17 cellular contexts compared by ENCODE assay signal in genomic region chr5:140423609-140424008, GRCh38.
"Had no signal": no experiment of that assay in that cellular context is flagged by ENCODE, and none has a peak within 500 bp of the region (broad histone marks: within the 10 kb centered on the region; RNA-seq: fewer than 3 reads in every experiment).

No MANE protein-coding gene starts in this region.

- ATAC-seq: gastroesophageal sphincter; left lobe of liver; naive thymus-derived CD4-positive, alpha-beta T cell; sciatic nerve; stimulated activated memory B cell treated with anti-CD40 and anti-IgM and Interleukin-4, amounts not matched to agents 10 μg/mL and 1 μg/mL and 100 μg/mL, for 72 hours had no signal

- H3K27ac Mint-ChIP-seq: dendritic cell treated with granulocyte-macrophage colony-stimulating factor and Interleukin-4, amounts not matched to agents 40 ng/mL and 50 ng/mL, for 4 days; nephron progenitor cell; stimulated activated memory B cell treated with anti-CD40 and anti-IgM and Interleukin-4, amounts not matched to agents 10 μg/mL and 1 μg/mL and 100 μg/mL, for 72 hours had no signal

- H3K27me3 Mint-ChIP-seq: dendritic cell treated with granulocyte-macrophage colony-stimulating factor and Interleukin-4, amounts not matched to agents 40 ng/mL and 50 ng/mL, for 4 days; naive thymus-derived CD4-positive, alpha-beta T cell; stimulated activated memory B cell treated with anti-CD40 and anti-IgM and Interleukin-4, amounts not matched to agents 10 μg/mL and 1 μg/mL and 100 μg/mL, for 72 hours had no signal

- H3K9me3 Mint-ChIP-seq: dendritic cell treated with granulocyte-macrophage colony-stimulating factor and Interleukin-4, amounts not matched to agents 40 ng/mL and 50 ng/mL, for 4 days; stimulated activated memory B cell treated with anti-CD40 and anti-IgM and Interleukin-4, amounts not matched to agents 10 μg/mL and 1 μg/mL and 100 μg/mL, for 72 hours had no signal

- DNase-seq: esophagus squamous epithelium; foreskin fibroblast; glutamatergic neuron; islet precursor cell; mammary epithelial cell; naive thymus-derived CD4-positive, alpha-beta T cell; nephron progenitor cell; spleen; stimulated activated CD4-positive, alpha-beta T cell treated with anti-CD3 and anti-CD28 coated beads, Interleukin-15, amount 100 ng/mL, for 24 hours; stimulated activated CD4-positive, alpha-beta T cell treated with anti-CD3 and anti-CD28 coated beads, Interleukin-1b, Interleukin-23, amount 100 ng/mL, for 48 hours; stimulated activated CD4-positive, alpha-beta T cell treated with anti-CD3 and anti-CD28 coated beads, Interleukin-4, amount 100 ng/mL, for 24 hours; trophoblast cell had no signal

- H3K4me3 ChIP-seq: esophagus squamous epithelium, gastroesophageal sphincter, spleen had no signal

- H3K27ac ChIP-seq: esophagus squamous epithelium, gastroesophageal sphincter, spleen had no signal

- H3K4me3 Mint-ChIP-seq: dendritic cell treated with granulocyte-macrophage colony-stimulating factor and Interleukin-4, amounts not matched to agents 40 ng/mL and 50 ng/mL, for 4 days; nephron progenitor cell; stimulated activated memory B cell treated with anti-CD40 and anti-IgM and Interleukin-4, amounts not matched to agents 10 μg/mL and 1 μg/mL and 100 μg/mL, for 72 hours had no signal

- H3K36me3 ChIP-seq: gastroesophageal sphincter had no signal

- H3K27me3 ChIP-seq: esophagus squamous epithelium, gastroesophageal sphincter, spleen had no signal

- H3K4me1 Mint-ChIP-seq: nephron progenitor cell had no signal

- H3K9me3 ChIP-seq: esophagus squamous epithelium, gastroesophageal sphincter, spleen had no signal
